In genomic region chr3:196421668-196422067, GRCh38 we compare ENCODE assay signal across 7 cellular contexts. TPM values are rescaled to one million over a fixed set of nuclear protein-coding genes. Genes with fewer than 3 reads are reported as not detected.
DNase-seq lines count a peak whose midpoint lies in the region; ATAC-seq and TF ChIP-seq lines count a peak whose summit lies in the region.
"Not testable (repeated sequence)": the region's sequence is repeated elsewhere in the genome, so short reads cannot be mapped to it uniquely, and the experiment has no call there.

No MANE protein-coding gene starts in this region.

- ATAC-seq in T-helper 17 cell, gastrocnemius medialis: not testable (repeated sequence)
- ATAC-seq in activated naive CD8-positive, alpha-beta T cell treated with anti-CD3 and anti-CD28 coated beads, Interleukin-2, amount 50 U/mL, for 24 hours: peak; percentile 69

- not testable (repeated sequence) for H3K36me3 Mint-ChIP-seq in T-helper 17 cell (ENCODE audit: low read depth); activated naive CD4-positive, alpha-beta T cell treated with anti-CD3 and anti-CD28 coated beads for 36 hours (ENCODE audit: low read depth); activated naive CD8-positive, alpha-beta T cell treated with anti-CD3 and anti-CD28 coated beads, Interleukin-2, amount 50 U/mL, for 24 hours (ENCODE audit: low read depth)
- H3K36me3 Mint-ChIP-seq in activated T-cell treated with anti-CD3 and anti-CD28 coated beads, Interleukin-2, amount 50 U/mL, for 24 hours (ENCODE audit: low read depth): peaks cover 11% of the 10 kb centered on the region

- H3K4me3 ChIP-seq in left ventricle myocardium inferior, gastrocnemius medialis: not testable (repeated sequence)

- H3K4me3 Mint-ChIP-seq in T-helper 17 cell: peak overlapping the region; percentile 7
- not testable (repeated sequence) for H3K4me3 Mint-ChIP-seq in activated T-cell treated with anti-CD3 and anti-CD28 coated beads, Interleukin-2, amount 50 U/mL, for 24 hours; activated naive CD4-positive, alpha-beta T cell treated with anti-CD3 and anti-CD28 coated beads for 36 hours; activated naive CD8-positive, alpha-beta T cell treated with anti-CD3 and anti-CD28 coated beads, Interleukin-2, amount 50 U/mL, for 24 hours

- H3K9me3 ChIP-seq in T-helper 17 cell (ENCODE audit: control insufficient read depth, low read length, poor library complexity, severe bottlenecking); left ventricle myocardium inferior (replicated peaks); gastrocnemius medialis: not testable (repeated sequence)

- peaks cover 87% of the 10 kb centered on the region for H3K4me1 ChIP-seq in left ventricle myocardium inferior
- peaks cover 54 to 55% of the 10 kb centered on the region in 2 donors for H3K4me1 ChIP-seq in gastrocnemius medialis

- H3K27ac ChIP-seq in left ventricle myocardium inferior (replicated peaks) (peak overlapping the region; percentile 89), gastrocnemius medialis (peak overlapping the region; percentile 81 to 90 (median 84))

- not testable (repeated sequence) for H3K9me3 Mint-ChIP-seq in activated T-cell treated with anti-CD3 and anti-CD28 coated beads, Interleukin-2, amount 50 U/mL, for 24 hours; activated naive CD4-positive, alpha-beta T cell treated with anti-CD3 and anti-CD28 coated beads for 36 hours; activated naive CD8-positive, alpha-beta T cell treated with anti-CD3 and anti-CD28 coated beads, Interleukin-2, amount 50 U/mL, for 24 hours

- peak overlapping the region; percentile 8 for H3K27ac Mint-ChIP-seq in T-helper 17 cell
- H3K27ac Mint-ChIP-seq in activated T-cell treated with anti-CD3 and anti-CD28 coated beads, Interleukin-2, amount 50 U/mL, for 24 hours: peak overlapping the region; percentile 71
- H3K27ac Mint-ChIP-seq in activated naive CD4-positive, alpha-beta T cell treated with anti-CD3 and anti-CD28 coated beads for 36 hours: not testable (repeated sequence)
- H3K27ac Mint-ChIP-seq in activated naive CD8-positive, alpha-beta T cell treated with anti-CD3 and anti-CD28 coated beads, Interleukin-2, amount 50 U/mL, for 24 hours: peak overlapping the region; percentile 40

- in situ Hi-C loops in gastrocnemius medialis (cut with MboI; ENCODE audit: low sequenced_read_pairs in 4 of 4): not testable (repeated sequence)

- not testable (repeated sequence) for TF ChIP-seq CTCF in left ventricle myocardium inferior (IDR thresholded peaks at IDR 0.05; ENCODE audit: borderline replicate concordance); gastrocnemius medialis (IDR thresholded peaks at IDR 0.05 in 4 of 5, conservative IDR thresholded peaks at IDR 0.05 in 1 of 5)

- not testable (repeated sequence) for DNase-seq in T-helper 17 cell; activated T-cell treated with anti-CD3 and anti-CD28 coated beads, Interleukin-2, amount 50 U/mL, for 24 hours; activated naive CD8-positive, alpha-beta T cell treated with anti-CD3 and anti-CD28 coated beads, Interleukin-2, amount 50 U/mL, for 24 hours; left ventricle myocardium inferior; gastrocnemius medialis
- DNase-seq in activated naive CD4-positive, alpha-beta T cell treated with anti-CD3 and anti-CD28 coated beads for 36 hours: peak; percentile 14
- DNase-seq in stimulated activated naive CD4-positive, alpha-beta T cell treated with Interleukin-2 at 50 U/mL for 16 hours (lab: John Stamatoyannopoulos, UW): peak; percentile 1

- TF ChIP-seq POLR2A in gastrocnemius medialis (IDR thresholded peaks at IDR 0.05): not testable (repeated sequence)

- intact Hi-C loops in activated naive CD4-positive, alpha-beta T cell treated with anti-CD3 and anti-CD28 coated beads for 36 hours (cut with micrococcal nuclease); left ventricle myocardium inferior (cut with micrococcal nuclease); gastrocnemius medialis (cut with DNase I; ENCODE audit: low total_unique reads): not testable (repeated sequence)

- not testable (repeated sequence) for H3K27me3 Mint-ChIP-seq in T-helper 17 cell; activated T-cell treated with anti-CD3 and anti-CD28 coated beads, Interleukin-2, amount 50 U/mL, for 24 hours; activated naive CD4-positive, alpha-beta T cell treated with anti-CD3 and anti-CD28 coated beads for 36 hours (ENCODE audit: low read depth); activated naive CD8-positive, alpha-beta T cell treated with anti-CD3 and anti-CD28 coated beads, Interleukin-2, amount 50 U/mL, for 24 hours

- not testable (repeated sequence) for H3K27me3 ChIP-seq in left ventricle myocardium inferior (ENCODE audit: low read depth); gastrocnemius medialis

- peaks cover 47% of the 10 kb centered on the region for H3K4me1 Mint-ChIP-seq in T-helper 17 cell
- H3K4me1 Mint-ChIP-seq in activated T-cell treated with anti-CD3 and anti-CD28 coated beads, Interleukin-2, amount 50 U/mL, for 24 hours (ENCODE audit: low read depth): peaks cover 62% of the 10 kb centered on the region
- peaks cover 54% of the 10 kb centered on the region for H3K4me1 Mint-ChIP-seq in activated naive CD4-positive, alpha-beta T cell treated with anti-CD3 and anti-CD28 coated beads for 36 hours (ENCODE audit: low read depth)
- H3K4me1 Mint-ChIP-seq in activated naive CD8-positive, alpha-beta T cell treated with anti-CD3 and anti-CD28 coated beads, Interleukin-2, amount 50 U/mL, for 24 hours: peaks cover 41% of the 10 kb centered on the region

- H3K36me3 ChIP-seq in left ventricle myocardium inferior, gastrocnemius medialis: not testable (repeated sequence)

- CTCF ChIA-PET in activated naive CD4-positive, alpha-beta T cell treated with anti-CD3 and anti-CD28 coated beads for 36 hours (lab: Charles Lee): interaction anchor here (0.6 to 1.1 kb wide), 4 partner anchors 12 to 226 kb away, joined by 3 to 4 read pairs (median 4); no protein-coding TSS in a partner anchor

RNA-seq across cellular contexts. Expression of gene UBXN7, which starts 10.6 kb away (rescaled TPM):
- 10 to 100 TPM; 58.8 to 86.0 TPM for total RNA-seq in T-helper 17 cell
- 10 to 100 TPM; 54.2 to 62.5 TPM for total RNA-seq in activated naive CD4-positive, alpha-beta T cell treated with anti-CD3 and anti-CD28 coated beads for 36 hours
- 31.2 TPM for total RNA-seq in left ventricle myocardium inferior
- total RNA-seq in gastrocnemius medialis: 1 to 10 TPM; 4.2 to 8.0 (median 5.4) TPM
